ENCODE assay signal across 10 cellular contexts in the genomic region with DNA sequence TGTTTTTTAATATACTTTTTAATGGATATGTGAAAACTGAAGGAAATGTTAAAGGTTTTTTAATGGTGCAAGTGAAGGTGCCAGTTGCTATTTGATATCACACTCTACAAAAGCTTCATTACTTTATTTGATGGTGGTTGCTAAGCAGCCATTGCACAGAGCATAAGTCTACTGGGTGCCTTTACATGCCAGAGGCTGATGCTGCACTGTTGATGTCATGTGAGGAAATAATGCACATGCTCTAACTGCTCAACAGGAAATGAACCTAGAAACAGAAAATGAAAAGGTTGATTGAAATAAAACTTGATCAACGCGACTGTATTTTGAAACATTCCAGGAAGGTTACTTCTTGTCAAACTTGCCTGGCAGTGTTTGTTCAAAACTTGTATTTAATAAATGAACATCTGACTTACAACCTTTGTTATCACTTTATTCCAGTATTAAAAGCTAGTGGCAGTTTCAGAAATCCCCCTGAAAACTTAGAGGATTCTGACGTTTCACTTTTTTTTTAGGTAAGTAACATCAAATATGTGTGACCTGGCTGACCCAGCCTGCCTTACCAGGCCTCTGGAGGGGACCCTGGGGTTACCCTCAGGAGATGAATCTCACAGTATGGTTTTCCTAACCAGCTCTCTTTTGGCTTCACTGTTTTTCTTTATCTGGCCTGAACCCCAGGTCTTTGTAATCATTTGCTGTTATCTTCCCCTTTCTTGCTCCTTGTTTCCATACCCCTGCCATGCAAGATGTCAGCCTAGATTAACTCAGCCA. TPM values are rescaled to one million over a fixed set of nuclear protein-coding genes. Genes with fewer than 3 reads are reported as not detected.
DNase-seq lines count a peak whose midpoint lies in the region; ATAC-seq and TF ChIP-seq lines count a peak whose summit lies in the region.
"Had no signal": no experiment of that assay in that cellular context is flagged by ENCODE, and none has a peak within 500 bp of the region (broad histone marks: within the 10 kb centered on the region; RNA-seq: fewer than 3 reads in every experiment).

No MANE protein-coding gene starts in this region.

- H3K27ac ChIP-seq in CD8-positive, alpha-beta T cell (ENCODE audit: low read depth, low read length): peak overlapping the region; percentile 77
- H3K27ac ChIP-seq in SK-N-SH (ENCODE audit: low read depth in 2 of 2, low read length in 1 of 2): no peak overlapping the region

- no peaks in the 10 kb centered on the region for H3K9me3 Mint-ChIP-seq in CD8-positive, alpha-beta T cell

- H3K9me2 ChIP-seq in SK-N-SH: no peaks in the 10 kb centered on the region

- intact Hi-C loops in CD8-positive, alpha-beta T cell (cut with DNase I, micrococcal nuclease): loop anchor here (2.0 to 5.0 kb wide), 2 partner anchors 37 to 174 kb away; a partner anchor contains a TSS
- intact Hi-C loops in Right ventricle myocardium superior (cut with DNase I): no loop called here

- H3K4me2 ChIP-seq in SK-N-SH: no peak overlapping the region

- no peaks in the 10 kb centered on the region for H3K27me3 Mint-ChIP-seq in CD8-positive, alpha-beta T cell (ENCODE audit: low read depth)

- WGBS in SK-N-SH (ENCODE audit: low lambda C conversion rate): 73% methylated on average over 3 of the region's 3 CpGs

- peaks cover 25% of the 10 kb centered on the region for H3F3A ChIP-seq in SK-N-SH (replicated peaks; ENCODE audit: insufficient read depth)

- H2AFZ ChIP-seq in SK-N-SH (ENCODE audit: low read depth): no peak overlapping the region

- CTCF ChIA-PET in CD8-positive, alpha-beta T cell (lab: Charles Lee): interaction anchor here (1.1 to 3.8 kb wide), 6 partner anchors 36 to 558 kb away, joined by 3 to 21 read pairs (median 8); a partner anchor contains a TSS
- CTCF ChIA-PET in SK-N-SH (lab: Yijun Ruan, JAX): interaction anchor here (0.6 to 2.7 kb wide), 6 partner anchors 8 to 127 kb away, joined by 3 to 9 read pairs (median 3); no protein-coding TSS in a partner anchor

- H3K9me3 ChIP-seq in CD8-positive, alpha-beta T cell (ENCODE audit: low read length): no peaks in the 10 kb centered on the region
- H3K9me3 ChIP-seq in SK-N-SH: no peaks in the 10 kb centered on the region

- peaks cover 4% of the 10 kb centered on the region for H3K36me3 ChIP-seq in CD8-positive, alpha-beta T cell (ENCODE audit: insufficient read depth, low read length)
- H3K36me3 ChIP-seq in SK-N-SH (replicated peaks in 1 of 2; ENCODE audit: control insufficient read depth in 1 of 2, insufficient read depth in 2 of 2, low read length in 1 of 2): peaks cover 27 to 43% of the 10 kb centered on the region in 2 experiments

- peak overlapping the region; percentile 93 for H3K4me3 Mint-ChIP-seq in CD8-positive, alpha-beta T cell

- no peak overlapping the region for H3K4me3 ChIP-seq in CD8-positive, alpha-beta T cell (ENCODE audit: low read depth, low read length)
- H3K4me3 ChIP-seq in SK-N-SH (ENCODE audit: low read depth in 2 of 2, low read length in 1 of 2): no peak overlapping the region

- H3K27ac Mint-ChIP-seq in CD8-positive, alpha-beta T cell: peak overlapping the region; percentile 100

- POLR2A ChIA-PET in CD8-positive, alpha-beta T cell (lab: Charles Lee): interaction anchor here (0.6 to 3.8 kb wide), 4 partner anchors 37 to 91 kb away, joined by 3 to 38 read pairs (median 3); a partner anchor contains a TSS
- POLR2A ChIA-PET in SK-N-SH (lab: Yijun Ruan, JAX): no interaction called here

- no peak overlapping the region for H3K9ac ChIP-seq in SK-N-SH

- peak; percentile 78 for ATAC-seq in CD8-positive, alpha-beta T cell
- ATAC-seq in HG03196 (IDR thresholded peaks at IDR 0.05; ENCODE audit: unreplicated experiment) (peak; percentile 38), Right ventricle myocardium superior (ENCODE audit: poor library complexity) (no peak), HG03442 (IDR thresholded peaks at IDR 0.05; ENCODE audit: unreplicated experiment) (no peak)

- DNase-seq in CD8-positive, alpha-beta T cell: peak in 5 of 7 experiments; percentile 22 to 82 (median 44)
- DNase-seq in activated T-cell treated with anti-CD3 and anti-CD28 coated beads for 4 hours (peak; percentile 15), iris pigment epithelial cell (ENCODE audit: low read depth) (peak; percentile 31), NCI-H446 treated with DMSO at 0.1 percent for 48 hours (lab: John Stamatoyannopoulos, UW) (no peak), Right ventricle myocardium superior (no peak), SK-N-SH (no peak)

- TF ChIP-seq RAD21 in SK-N-SH (IDR thresholded peaks at IDR 0.05; ENCODE audit: low read length): no peak

- H3K4me1 Mint-ChIP-seq in CD8-positive, alpha-beta T cell (ENCODE audit: low read depth): peaks cover 65% of the 10 kb centered on the region

- no peaks in the 10 kb centered on the region for H3K27me3 ChIP-seq in CD8-positive, alpha-beta T cell (ENCODE audit: insufficient read depth, low read length)
- no peaks in the 10 kb centered on the region for H3K27me3 ChIP-seq in SK-N-SH (ENCODE audit: insufficient read depth)

- no peak for TF ChIP-seq CTCF in CD8-positive, alpha-beta T cell (IDR thresholded peaks at IDR 0.05)
- TF ChIP-seq CTCF in SK-N-SH (IDR thresholded peaks at IDR 0.05): no peak

- peaks cover 47% of the 10 kb centered on the region for H3K4me1 ChIP-seq in CD8-positive, alpha-beta T cell (ENCODE audit: insufficient read depth, low read length)
- H3K4me1 ChIP-seq in SK-N-SH (ENCODE audit: control insufficient read depth in 1 of 2, insufficient read depth in 2 of 2, low read depth in 1 of 2, low read length in 1 of 2): peaks cover 8 to 14% of the 10 kb centered on the region in 2 experiments; a peak in 3 of 4 replicates

- peaks cover 13% of the 10 kb centered on the region; the same call in 1 of the 2 replicates for H4K20me1 ChIP-seq in SK-N-SH (ENCODE audit: insufficient read depth)

- H3K79me2 ChIP-seq in SK-N-SH (ENCODE audit: insufficient read depth): peaks cover 27% of the 10 kb centered on the region

- no peak for TF ChIP-seq EP300 in SK-N-SH (IDR thresholded peaks at IDR 0.05; ENCODE audit: borderline replicate concordance in 1 of 2, low read depth in 1 of 2, low read length in 1 of 2)

- peaks cover 42% of the 10 kb centered on the region for H3K36me3 Mint-ChIP-seq in CD8-positive, alpha-beta T cell

TF ChIP-seq in SK-N-SH, 30 proteins besides CTCF, POLR2A, EP300 and RAD21 (continues in another document):
- TF ChIP-seq SIN3A (IDR thresholded peaks at IDR 0.05; ENCODE audit: borderline replicate concordance, low read depth, low read length) (no peak), TEAD4 (IDR thresholded peaks at IDR 0.05; ENCODE audit: borderline replicate concordance, insufficient read depth) (no peak), TCF12 (IDR thresholded peaks at IDR 0.05) (no peak), ELF1 (IDR thresholded peaks at IDR 0.05) (no peak), MXI1 (IDR thresholded peaks at IDR 0.05; ENCODE audit: low read depth, low read length) (no peak), RFX5 (IDR thresholded peaks at IDR 0.05; ENCODE audit: low read length) (no peak), GATA2 (CRISPR knock-in tag; IDR thresholded peaks at IDR 0.05) (no peak), TAF1 (IDR thresholded peaks at IDR 0.05; ENCODE audit: borderline replicate concordance, low read depth, low read length) (no peak), CHD2 (IDR thresholded peaks at IDR 0.05; ENCODE audit: low read length, partially characterized antibody) (no peak), EZH2phosphoT487 (IDR thresholded peaks at IDR 0.05; ENCODE audit: borderline replicate concordance, low read depth) (no peak)
- TF ChIP-seq, protein P1, sequence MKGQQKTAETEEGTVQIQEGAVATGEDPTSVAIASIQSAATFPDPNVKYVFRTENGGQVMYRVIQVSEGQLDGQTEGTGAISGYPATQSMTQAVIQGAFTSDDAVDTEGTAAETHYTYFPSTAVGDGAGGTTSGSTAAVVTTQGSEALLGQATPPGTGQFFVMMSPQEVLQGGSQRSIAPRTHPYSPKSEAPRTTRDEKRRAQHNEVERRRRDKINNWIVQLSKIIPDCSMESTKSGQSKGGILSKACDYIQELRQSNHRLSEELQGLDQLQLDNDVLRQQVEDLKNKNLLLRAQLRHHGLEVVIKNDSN (IDR thresholded peaks at IDR 0.05; ENCODE audit: borderline replicate concordance, low read depth): no peak
- TF ChIP-seq, protein P2, sequence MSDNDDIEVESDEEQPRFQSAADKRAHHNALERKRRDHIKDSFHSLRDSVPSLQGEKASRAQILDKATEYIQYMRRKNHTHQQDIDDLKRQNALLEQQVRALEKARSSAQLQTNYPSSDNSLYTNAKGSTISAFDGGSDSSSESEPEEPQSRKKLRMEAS (IDR thresholded peaks at IDR 0.05; ENCODE audit: low read depth): no peak
- TF ChIP-seq, protein P3, sequence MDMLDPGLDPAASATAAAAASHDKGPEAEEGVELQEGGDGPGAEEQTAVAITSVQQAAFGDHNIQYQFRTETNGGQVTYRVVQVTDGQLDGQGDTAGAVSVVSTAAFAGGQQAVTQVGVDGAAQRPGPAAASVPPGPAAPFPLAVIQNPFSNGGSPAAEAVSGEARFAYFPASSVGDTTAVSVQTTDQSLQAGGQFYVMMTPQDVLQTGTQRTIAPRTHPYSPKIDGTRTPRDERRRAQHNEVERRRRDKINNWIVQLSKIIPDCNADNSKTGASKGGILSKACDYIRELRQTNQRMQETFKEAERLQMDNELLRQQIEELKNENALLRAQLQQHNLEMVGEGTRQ (IDR thresholded peaks at IDR 0.05; ENCODE audit: borderline replicate concordance, low read depth, low read length): no peak

RNA-seq across cellular contexts. Expression of a gene that starts 2.4 kb away (rescaled TPM):
- total RNA-seq in CD8-positive, alpha-beta T cell: 100 to 1,000 TPM; 148 to 160 TPM
- total RNA-seq in Right ventricle myocardium superior: 748 TPM
- 140 and 152 TPM in 2 replicates for polyA plus RNA-seq in SK-N-SH (2012; rRNA removed)
- 157 and 208 TPM in 2 replicates for polyA plus RNA-seq in SK-N-SH (2012; cell fraction: cytosol; rRNA removed)
- polyA plus RNA-seq in SK-N-SH (2012; cell fraction: nucleus; rRNA removed): 43.1 and 66.4 TPM in 2 replicates

RNA-seq across cellular contexts. Expression of a gene that starts 37.3 kb away (rescaled TPM):
- total RNA-seq in CD8-positive, alpha-beta T cell: 100 to 1,000 TPM; 127 to 136 TPM
- 23.6 TPM for total RNA-seq in Right ventricle myocardium superior
- 15.7 and 16.6 TPM in 2 replicates for polyA plus RNA-seq in SK-N-SH (2012; rRNA removed)
- 8.2 and 11.9 TPM in 2 replicates for polyA plus RNA-seq in SK-N-SH (2012; cell fraction: cytosol; rRNA removed)
- 41.9 and 53.5 TPM in 2 replicates for polyA plus RNA-seq in SK-N-SH (2012; cell fraction: nucleus; rRNA removed)

RNA-seq across cellular contexts. Expression of a gene that starts 39.6 kb away (rescaled TPM):
- 10 to 100 TPM; 53.7 to 57.5 TPM for total RNA-seq in CD8-positive, alpha-beta T cell
- total RNA-seq in Right ventricle myocardium superior: 33.2 TPM
- polyA plus RNA-seq in SK-N-SH (2012; rRNA removed): 7.7 and 9.3 TPM in 2 replicates
- 9.9 and 10.1 TPM in 2 replicates for polyA plus RNA-seq in SK-N-SH (2012; cell fraction: cytosol; rRNA removed)
- 9.4 and 18.1 TPM in 2 replicates for polyA plus RNA-seq in SK-N-SH (2012; cell fraction: nucleus; rRNA removed)

RNA-seq across cellular contexts. Expression of a gene that starts 54.8 kb away (rescaled TPM):
- 10 to 100 TPM; 88.8 to 98.6 TPM for total RNA-seq in CD8-positive, alpha-beta T cell
- not detected for total RNA-seq in Right ventricle myocardium superior
- not detected in 2 replicates for polyA plus RNA-seq in SK-N-SH (2012; rRNA removed)
- not detected in 2 replicates for polyA plus RNA-seq in SK-N-SH (2012; cell fraction: cytosol; rRNA removed)
- not detected in 2 replicates for polyA plus RNA-seq in SK-N-SH (2012; cell fraction: nucleus; rRNA removed)
- total RNA-seq: Daoy, HT-29 had no signal

RNA-seq across cellular contexts. Expression of a gene that starts 56.5 kb away (rescaled TPM):
- total RNA-seq in CD8-positive, alpha-beta T cell: 100 to 1,000 TPM; 244 to 265 TPM
- 0.62 TPM for total RNA-seq in Right ventricle myocardium superior
- 0.44 TPM in 1 of 2 replicates, not detected in the other for polyA plus RNA-seq in SK-N-SH (2012; rRNA removed)
- polyA plus RNA-seq in SK-N-SH (2012; cell fraction: cytosol; rRNA removed): 0.15 and 0.20 TPM in 2 replicates
- polyA plus RNA-seq in SK-N-SH (2012; cell fraction: nucleus; rRNA removed): 0.23 TPM in 1 of 2 replicates, not detected in the other
- total RNA-seq: HT-29 had no signal

Comparison
In these comparisons a context has a peak if more than half of its experiments do, and no peak if none do; other contexts are left out.
1. ATAC-seq: peak in CD8-positive, alpha-beta T cell (single experiment) and HG03196 (single experiment); none in Right ventricle myocardium superior (single experiment) and HG03442 (single experiment).
2. DNase-seq: peak in CD8-positive, alpha-beta T cell (5 of 7), activated T-cell treated with anti-CD3 and anti-CD28 coated beads for 4 hours (single experiment) and iris pigment epithelial cell (single experiment); none in NCI-H446 treated with DMSO at 0.1 percent for 48 hours (single experiment), Right ventricle myocardium superior (single experiment) and SK-N-SH (single experiment).